Comparison of ENCODE assay signal across 8 cellular contexts in genomic region chr7:32941181-32941995, GRCh38. TPM values are rescaled to one million over a fixed set of nuclear protein-coding genes. Genes with fewer than 3 reads are reported as not detected.
DNase-seq lines count a peak whose midpoint lies in the region; ATAC-seq and TF ChIP-seq lines count a peak whose summit lies in the region.

No MANE protein-coding gene starts in this region.

- intact Hi-C loops in psoas muscle (cut with DNase I), result loop anchor here (5.0 to 10.0 kb wide), 4 partner anchors 49 to 163 kb away; partner anchors contain the start of genes KBTBD2 (in 1 of the 2), NT5C3A (in 1 of the 2) and RP9 (in 1 of the 2)

- CTCF ChIA-PET in RWPE1 (lab: Yijun Ruan, JAX), result interaction anchor here (0.7 kb wide), 1 partner anchor 127 kb away, joined by 3 read pairs; no protein-coding TSS in a partner anchor

- ATAC-seq in psoas muscle (no peak), GM19351 (IDR thresholded peaks at IDR 0.05; ENCODE audit: unreplicated experiment) (no peak)

- no peaks in the 10 kb centered on the region for H3K36me3 ChIP-seq in H7 (replicated peaks; ENCODE audit: control insufficient read depth, insufficient read depth, low read length)
- H3K36me3 ChIP-seq in psoas muscle (ENCODE audit: insufficient read depth in 1 of 2, low read depth in 1 of 2), result no peaks in the 10 kb centered on the region

- H3K4me3 ChIP-seq in H7 (ENCODE audit: insufficient read depth, low read depth, low read length) (peak overlapping the region; percentile 39; the same call in 1 of the 2 replicates), fibroblast of mammary gland (ENCODE audit: control insufficient read depth, low read depth, low read length) (peak overlapping the region; percentile 79), psoas muscle (peak overlapping the region; percentile 78)

- H3K27me3 ChIP-seq in H7 (ENCODE audit: control insufficient read depth, insufficient read depth, low read length) (peaks cover 73% of the 10 kb centered on the region), psoas muscle (ENCODE audit: insufficient read depth in 3 of 3, low read length in 2 of 3) (no peaks in the 10 kb centered on the region)

- TF ChIP-seq CTCF in RWPE1 (conservative IDR thresholded peaks at IDR 0.05; ENCODE audit: low read depth) (no peak), fibroblast of mammary gland (conservative IDR thresholded peaks at IDR 0.05; ENCODE audit: control insufficient read depth, insufficient read depth, low read depth, low read length) (no peak), psoas muscle (IDR thresholded peaks at IDR 0.05) (no peak)

- peak overlapping the region; percentile 97 for H3K27ac ChIP-seq in RWPE1
- H3K27ac ChIP-seq in psoas muscle, result peak overlapping the region; percentile 93

- no peaks in the 10 kb centered on the region for H3K9me3 ChIP-seq in psoas muscle

- POLR2A ChIA-PET in RWPE1 (lab: Yijun Ruan, JAX; ENCODE audit: low non-redundant PET), result no interaction called here

- 29 to 50% (median 32%) methylated on average over 9 of the region's 9 CpGs for WGBS in psoas muscle, 3 donors

- H3K4me1 ChIP-seq in psoas muscle, result peaks cover 28% of the 10 kb centered on the region

- DNase-seq in H7 (peak; percentile 73), RWPE1 (ENCODE audit: low spot score) (no peak), fibroblast of mammary gland (ENCODE audit: low read depth) (no peak), psoas muscle (no peak)
- DNase-seq in stimulated activated naive CD4-positive, alpha-beta T cell (lab: John Stamatoyannopoulos, UW), result no peak
- DNase-seq in stimulated activated CD4-positive, alpha-beta T cell treated with anti-CD3 and anti-CD28 coated beads, Interleukin-4, amount 100 ng/mL, for 24 hours, result no peak
- DNase-seq in NK-92 treated with Interleukin-12 subunit alpha and Interleukin-12 subunit beta, amount 100 ng/mL, for 24 hours (lab: John Stamatoyannopoulos, UW), result no peak

RNA-seq across cellular contexts. Expression of gene FKBP9, which starts 15.9 kb away (rescaled TPM):
- 9.0 and 17.4 TPM in 2 replicates for total RNA-seq in H7 (2014; rRNA removed; shearing (Covaris generic))
- total RNA-seq in psoas muscle, result 10 to 100 TPM; 23.2 to 42.6 (median 33.8) TPM
- 10 to 100 TPM; 10.6 to 22.1 (median 15.1) TPM for polyA plus RNA-seq in psoas muscle

RNA-seq across cellular contexts. Expression of gene KBTBD2, which starts 49.8 kb away (rescaled TPM):
- 22.8 and 26.3 TPM in 2 replicates for total RNA-seq in H7 (2014; rRNA removed; shearing (Covaris generic))
- 10 to 100 TPM; 27.7 to 65.6 (median 40.4) TPM for total RNA-seq in psoas muscle
- polyA plus RNA-seq in psoas muscle, result 10 to 100 TPM; 25.6 to 69.6 (median 32.4) TPM
